In genomic region chr20:37447688-37448087, GRCh38 we compare ENCODE assay signal across 1 cellular context.
TF ChIP-seq lines count a peak whose summit lies in the region.

No MANE protein-coding gene starts in this region.

TF ChIP-seq in H1, 55 proteins besides CTCF, POLR2A, EP300 and RAD21:
- TF ChIP-seq BACH1 (IDR thresholded peaks at IDR 0.05; ENCODE audit: low read length), result no peak
- TF ChIP-seq KDM5A (IDR thresholded peaks at IDR 0.05; ENCODE audit: low read length), result no peak
- TF ChIP-seq CBX8 (IDR thresholded peaks at IDR 0.05; ENCODE audit: borderline replicate concordance, low read depth, low read length), result no peak
- no peak for TF ChIP-seq NANOG (IDR thresholded peaks at IDR 0.05; ENCODE audit: insufficient read depth, low read depth, low read length, poor library complexity, severe bottlenecking)
- TF ChIP-seq CHD1 (IDR thresholded peaks at IDR 0.05; ENCODE audit: low read depth, low read length), result no peak
- TF ChIP-seq SIN3A (conservative IDR thresholded peaks at IDR 0.05 in 1 of 2, IDR thresholded peaks at IDR 0.05 in 1 of 2; ENCODE audit: low read depth in 1 of 2, low read length in 2 of 2), result no peak
- no peak for TF ChIP-seq SIX5 (IDR thresholded peaks at IDR 0.05; ENCODE audit: low read depth, low read length)
- no peak for TF ChIP-seq HDAC2 (IDR thresholded peaks at IDR 0.05; ENCODE audit: borderline replicate concordance in 1 of 2, low read depth in 2 of 2, low read length in 2 of 2)
- no peak for TF ChIP-seq ATF2 (IDR thresholded peaks at IDR 0.05; ENCODE audit: low read length)
- no peak for TF ChIP-seq RBBP5 (IDR thresholded peaks at IDR 0.05; ENCODE audit: borderline replicate concordance, low read depth, low read length)
- TF ChIP-seq CHD2 (IDR thresholded peaks at IDR 0.05; ENCODE audit: low read length), result no peak
- TF ChIP-seq RNF2 (IDR thresholded peaks at IDR 0.05; ENCODE audit: borderline replicate concordance, low read depth, low read length, missing control alignments, poor library complexity, severe bottlenecking), result no peak
- TF ChIP-seq POLR2AphosphoS5 (IDR thresholded peaks at IDR 0.05; ENCODE audit: low read depth, low read length), result no peak
- TF ChIP-seq CREB1 (IDR thresholded peaks at IDR 0.05), result no peak
